20 cellular contexts compared by ENCODE assay signal in genomic region chr4:37561196-37561802, GRCh38.
DNase-seq lines count a peak whose midpoint lies in the region; ATAC-seq lines count a peak whose summit lies in the region.
"Had no signal": no experiment of that assay in that cellular context is flagged by ENCODE, and none has a peak within 500 bp of the region (broad histone marks: within the 10 kb centered on the region; RNA-seq: fewer than 3 reads in every experiment).

No MANE protein-coding gene starts in this region.

- peak; percentile 20 for DNase-seq in ELR (ENCODE audit: low read depth)
- DNase-seq in HT-29 (ENCODE audit: low spot score), result peak; percentile 21
- no peak for DNase-seq in cerebellar nuclear complex (lab: John Stamatoyannopoulos, UW)
- DNase-seq: activated CD8-positive, alpha-beta memory T cell treated with anti-CD3 and anti-CD28 coated beads, Interleukin-2, amount 10 ng/mL, durations not matched to agents 7 days and 5 days; activated naive CD4-positive, alpha-beta T cell; activated T-cell treated with anti-CD3 and anti-CD28 coated beads, Interleukin-2, amount 50 U/mL, for 72 hours; CD8-positive, alpha-beta memory T cell; GDM1; NCI-H1930; NCI-H524 treated with DMSO at 0.1 percent for 48 hours; right cardiac atrium; SHP77; spleen; T-helper 9 cell; WERI-Rb-1 had no signal

- peak; percentile 6 for ATAC-seq in GM21515 (IDR thresholded peaks at IDR 0.05; ENCODE audit: unreplicated experiment)
- peak; percentile 74 for ATAC-seq in esophagus mucosa
- ATAC-seq in HG03095 (IDR thresholded peaks at IDR 0.05; ENCODE audit: unreplicated experiment), result no peak
- ATAC-seq in GM21390 (IDR thresholded peaks at IDR 0.05; ENCODE audit: unreplicated experiment), result no peak
- ATAC-seq in GM21367 (IDR thresholded peaks at IDR 0.05; ENCODE audit: unreplicated experiment), result no peak
- ATAC-seq: activated CD8-positive, alpha-beta memory T cell treated with anti-CD3 and anti-CD28 coated beads, Interleukin-2, amount 10 ng/mL, durations not matched to agents 7 days and 5 days; activated T-cell treated with anti-CD3 and anti-CD28 coated beads, Interleukin-2, amount 50 U/mL, for 72 hours; right cardiac atrium had no signal

Comparison
In these comparisons a context has a peak if more than half of its experiments do, and no peak if none do; other contexts are left out.
1. DNase-seq: peak in ELR (single experiment) and HT-29 (single experiment); none in cerebellar nuclear complex (0 of 2).
2. ATAC-seq: peak in GM21515 (single experiment) and esophagus mucosa (single experiment); none in HG03095 (single experiment), GM21390 (single experiment) and GM21367 (single experiment).